In the genomic region with DNA sequence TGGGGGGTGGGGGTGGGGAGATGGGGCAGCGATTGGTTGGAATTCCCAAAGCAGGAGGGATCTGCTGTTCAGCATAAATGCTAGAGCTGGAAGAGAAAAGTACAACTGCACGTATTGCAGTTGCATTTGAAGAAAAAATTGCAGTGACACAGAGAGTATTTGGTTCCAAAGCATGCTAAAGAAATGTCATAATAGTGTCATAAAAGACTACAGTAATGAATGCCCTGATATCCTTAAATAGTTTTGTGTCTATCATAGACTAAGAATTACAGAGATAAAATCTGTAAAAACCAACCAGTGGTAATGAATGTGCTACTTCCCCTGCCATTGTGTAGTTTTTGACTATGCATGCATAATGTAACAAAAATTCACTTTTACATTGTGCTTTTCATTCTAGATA, we compare ENCODE assay signal across 18 cellular contexts.
A peak's percentile ranks its signal among the peaks of the same experiment; 100 is the strongest.
DNase-seq lines count a peak whose midpoint lies in the region; ATAC-seq and TF ChIP-seq lines count a peak whose summit lies in the region.
"Had no signal": no experiment of that assay in that cellular context is flagged by ENCODE, and none has a peak within 500 bp of the region (broad histone marks: within the 10 kb centered on the region; RNA-seq: fewer than 3 reads in every experiment).

No MANE protein-coding gene starts in this region.

- no peak overlapping the region for H3K9ac ChIP-seq in neural cell (ENCODE audit: low read length)
- H3K9ac ChIP-seq: BLaER1 treated with 17β-estradiol and CSF1 and Interleukin-3, amounts not matched to agents 10 nM and 100 nM had no signal

- no peak for ATAC-seq in HG03196 (IDR thresholded peaks at IDR 0.05; ENCODE audit: unreplicated experiment)
- ATAC-seq: CD8-positive, alpha-beta T cell; GM12878 had no signal

- no peak for TF ChIP-seq RAD21 in neural cell (conservative IDR thresholded peaks at IDR 0.05)

- H3K4me3 ChIP-seq in neural cell (ENCODE audit: low read length) = no peak overlapping the region
- H3K4me3 ChIP-seq: BLaER1 treated with 17β-estradiol and CSF1 and Interleukin-3, amounts not matched to agents 10 nM and 100 nM; GM12878 had no signal

- peak; percentile 56 for DNase-seq in EH (ENCODE audit: low read depth)
- DNase-seq in putamen (ENCODE audit: low spot score) = peak; percentile 6
- DNase-seq in GM13976 (ENCODE audit: low spot score) = no peak
- no peak for DNase-seq in nucleus accumbens (lab: John Stamatoyannopoulos, UW)
- DNase-seq: 8988T; AML-193; Caco-2; Calu3; CD4-positive, alpha-beta T cell; CD8-positive, alpha-beta T cell; DMS79 treated with DMSO at 0.1 percent for 48 hours; EL; GDM1 had no signal

- no peak overlapping the region for H3K4me2 ChIP-seq in neural cell (ENCODE audit: low read length)
- H3K4me2 ChIP-seq: BLaER1 treated with 17β-estradiol and CSF1 and Interleukin-3, amounts not matched to agents 10 nM and 100 nM had no signal

- TF ChIP-seq EP300 in neural cell (conservative IDR thresholded peaks at IDR 0.05; ENCODE audit: poor library complexity, severe bottlenecking) = peak; percentile 65

- no peak overlapping the region for H3K27ac ChIP-seq in neural cell (ENCODE audit: low read length)
- H3K27ac ChIP-seq: BLaER1 treated with 17β-estradiol and CSF1 and Interleukin-3, amounts not matched to agents 10 nM and 100 nM; C4-2B had no signal

- no peaks in the 10 kb centered on the region for H3K27me3 ChIP-seq in neural cell (ENCODE audit: insufficient read depth, low read depth, low read length)
- H3K27me3 ChIP-seq: BLaER1 treated with 17β-estradiol and CSF1 and Interleukin-3, amounts not matched to agents 10 nM and 100 nM had no signal

- H3K36me3 ChIP-seq in neural cell (ENCODE audit: insufficient read depth, low read length) = no peaks in the 10 kb centered on the region
- H3K36me3 ChIP-seq: BLaER1 treated with 17β-estradiol and CSF1 and Interleukin-3, amounts not matched to agents 10 nM and 100 nM had no signal

- TF ChIP-seq CTCF in neural cell (IDR thresholded peaks at IDR 0.05; ENCODE audit: poor library complexity, severe bottlenecking) (no peak), GM13976 (IDR thresholded peaks at IDR 0.05; ENCODE audit: borderline replicate concordance, control extremely low read depth, extremely low read depth, insufficient read depth, missing control alignments) (no peak)

- no peaks in the 10 kb centered on the region for H4K20me1 ChIP-seq in neural cell (ENCODE audit: insufficient read depth)
- H4K20me1 ChIP-seq: BLaER1 treated with 17β-estradiol and CSF1 and Interleukin-3, amounts not matched to agents 10 nM and 100 nM had no signal

- H3K9me2 ChIP-seq in neural cell (ENCODE audit: insufficient read depth, low read length) = no peaks in the 10 kb centered on the region

- no peaks in the 10 kb centered on the region for H3K9me3 ChIP-seq in neural cell (ENCODE audit: low read length)
- H3K9me3 ChIP-seq: BLaER1 treated with 17β-estradiol and CSF1 and Interleukin-3, amounts not matched to agents 10 nM and 100 nM; Caco-2 had no signal

- no peaks in the 10 kb centered on the region for H3F3A ChIP-seq in neural cell (ENCODE audit: insufficient read depth, low read length, poor library complexity, severe bottlenecking)

- H2AFZ ChIP-seq in neural cell (ENCODE audit: low read depth, low read length) = no peak overlapping the region

- in situ Hi-C loops in GM13976 (cut with MboI; ENCODE audit: low sequenced_read_pairs, unreplicated experiment) = no loop called here

- no peaks in the 10 kb centered on the region for H3K79me2 ChIP-seq in neural cell (replicated peaks; ENCODE audit: insufficient read depth, low read length)

TF ChIP-seq in neural cell, 6 proteins besides CTCF, POLR2A, EP300 and RAD21:
- TF ChIP-seq EZH2 (IDR thresholded peaks at IDR 0.05; ENCODE audit: borderline replicate concordance, insufficient read depth, low read length, poor library complexity, severe bottlenecking) = no peak
- TF ChIP-seq POLR2AphosphoS5 (IDR thresholded peaks at IDR 0.05) = peak; percentile 67
- TF ChIP-seq SMC3 (conservative IDR thresholded peaks at IDR 0.05; ENCODE audit: poor library complexity) = no peak

Comparison
In these comparisons a context has a peak if more than half of its experiments do, and no peak if none do; other contexts are left out.
1. DNase-seq: peak in EH (single experiment) and putamen (single experiment); none in GM13976 (single experiment) and nucleus accumbens (0 of 56).